9 cellular contexts compared by ENCODE assay signal in the genomic region with DNA sequence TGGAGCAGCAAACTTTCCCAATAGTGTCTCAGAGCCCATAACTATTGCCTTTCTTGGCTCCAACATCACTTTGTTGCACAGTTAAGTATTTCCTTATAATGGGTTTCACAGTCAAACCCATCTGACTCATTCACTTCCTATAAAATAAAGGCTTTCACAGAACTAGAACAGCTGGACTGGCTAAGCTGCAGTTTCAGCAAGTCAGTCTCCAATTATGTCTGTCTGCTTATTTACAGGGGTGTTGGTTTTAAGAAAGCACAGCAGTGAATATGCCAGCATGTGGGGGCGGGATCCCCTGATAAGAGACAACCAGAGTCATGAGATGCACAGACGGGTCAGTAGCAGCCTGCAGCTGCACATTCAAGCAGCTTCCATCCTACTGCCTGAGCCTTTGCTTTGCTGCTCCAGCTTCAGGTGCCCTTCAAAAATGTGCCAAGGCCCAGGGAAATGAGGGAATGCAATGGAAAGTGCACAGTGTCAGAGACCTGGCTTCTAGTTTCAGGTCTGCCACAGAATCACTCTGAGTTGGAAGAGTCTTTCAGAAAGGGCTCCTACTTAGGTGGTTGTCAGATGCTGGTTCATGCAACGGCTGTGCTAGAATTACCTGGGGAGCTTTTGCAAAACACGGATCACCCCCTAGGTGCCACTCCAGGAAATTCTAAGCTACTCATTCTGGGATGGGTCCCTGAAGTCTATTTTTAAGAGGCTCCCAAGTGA. TPM values are rescaled to one million over a fixed set of nuclear protein-coding genes. Genes with fewer than 3 reads are reported as not detected.
DNase-seq lines count a peak whose midpoint lies in the region; ATAC-seq and TF ChIP-seq lines count a peak whose summit lies in the region.
"Had no signal": no experiment of that assay in that cellular context is flagged by ENCODE, and none has a peak within 500 bp of the region (broad histone marks: within the 10 kb centered on the region; RNA-seq: fewer than 3 reads in every experiment).

No MANE protein-coding gene starts in this region.

- H3K4me3 ChIP-seq in fibroblast of pulmonary artery (replicated peaks; ENCODE audit: low read depth, low read length) (no peak overlapping the region), sigmoid colon (no peak overlapping the region)

- no peak for TF ChIP-seq CTCF in fibroblast of pulmonary artery (IDR thresholded peaks at IDR 0.05; ENCODE audit: low read length, missing control alignments)
- no peak for TF ChIP-seq CTCF in sigmoid colon (IDR thresholded peaks at IDR 0.05)

- H3K27me3 ChIP-seq in sigmoid colon = no peaks in the 10 kb centered on the region

- peak in 1 of 4 donors; percentile 14 for TF ChIP-seq EP300 in sigmoid colon (IDR thresholded peaks at IDR 0.05)

- peaks cover 0 to 94% (median 30%) of the 10 kb centered on the region in 4 donors for H3K36me3 ChIP-seq in sigmoid colon

- intact Hi-C loops in sigmoid colon (cut with DNase I) = no loop called here

- H3K4me1 ChIP-seq in sigmoid colon = peaks cover 0 to 10% (median 8%) of the 10 kb centered on the region in 4 donors

- no peaks in the 10 kb centered on the region for H3K9me3 ChIP-seq in sigmoid colon

- TF ChIP-seq POLR2A in sigmoid colon (IDR thresholded peaks at IDR 0.05) = no peak

- DNase-seq in HCEC 1CT (peak; percentile 90), SIG-M5 (lab: John Stamatoyannopoulos, UW) (peak; percentile 37), fibroblast of pulmonary artery (ENCODE audit: low read depth) (peak; percentile 93), sigmoid colon (no peak), NCI-H510A (lab: John Stamatoyannopoulos, UW) (no peak)
- DNase-seq: retina had no signal

- ATAC-seq in GM21786 (IDR thresholded peaks at IDR 0.05; ENCODE audit: unreplicated experiment) = no peak
- no peak for ATAC-seq in GM18909 (IDR thresholded peaks at IDR 0.05; ENCODE audit: poor library complexity, unreplicated experiment)
- ATAC-seq in HG03378 (IDR thresholded peaks at IDR 0.05; ENCODE audit: unreplicated experiment) = no peak

- 20 to 65% methylated on average over 4 of the region's 4 CpGs for WGBS in sigmoid colon, 2 donors

- peak overlapping the region in 3 of 4 donors; percentile 13 to 59 (median 28) for H3K27ac ChIP-seq in sigmoid colon

RNA-seq across cellular contexts. Expression of a gene that starts 24.8 kb away (rescaled TPM):
- 10 to 100 TPM; 14.5 to 28.9 (median 21.6) TPM for total RNA-seq in sigmoid colon
- polyA plus RNA-seq in sigmoid colon = 10 to 100 TPM; 43.2 to 50.7 (median 46.7) TPM

RNA-seq across cellular contexts. Expression of a gene that starts 38.6 kb away (rescaled TPM):
- 100 to 1,000 TPM in 1 of 4 donors, 10 to 100 TPM in 3; 47.4 to 135 (median 57.9) TPM for total RNA-seq in sigmoid colon
- polyA plus RNA-seq in sigmoid colon = 100 to 1,000 TPM; 699 to 799 (median 707) TPM

RNA-seq across cellular contexts. Expression of a gene that starts 53.5 kb away (rescaled TPM):
- not detected for total RNA-seq in sigmoid colon
- polyA plus RNA-seq in sigmoid colon = 1 to 10 TPM; 1.2 to 1.9 (median 1.8) TPM

Comparison
In these comparisons a context has a peak if more than half of its experiments do, and no peak if none do; other contexts are left out.
1. DNase-seq: peak in HCEC 1CT (single experiment), SIG-M5 (single experiment) and fibroblast of pulmonary artery (single experiment); none in sigmoid colon (single experiment) and NCI-H510A (single experiment).